26 cellular contexts compared by ENCODE assay signal in the genomic region with DNA sequence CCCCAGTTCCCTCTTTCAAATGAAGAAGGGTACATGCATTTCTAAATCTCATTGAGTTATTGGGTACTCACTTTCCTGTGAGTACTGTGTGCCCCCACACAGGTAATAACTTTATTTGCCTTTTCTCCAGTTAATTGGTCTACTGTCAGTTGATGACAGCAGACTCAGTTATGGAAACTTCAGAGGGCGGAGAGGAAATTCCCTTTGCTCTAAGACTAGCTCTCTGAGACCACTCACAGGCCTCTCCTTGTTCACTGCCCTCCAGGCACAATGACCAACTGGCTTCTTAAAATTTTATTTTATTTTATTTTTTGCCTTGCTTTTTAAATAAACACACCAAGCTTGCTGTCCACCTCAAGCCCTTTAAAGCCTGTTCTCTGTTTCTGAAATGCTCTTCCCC.
"Had no signal": no experiment of that assay in that cellular context is flagged by ENCODE, and none has a peak within 500 bp of the region (broad histone marks: within the 10 kb centered on the region; RNA-seq: fewer than 3 reads in every experiment).

No MANE protein-coding gene starts in this region.

- H3K27ac Mint-ChIP-seq: dendritic cell treated with granulocyte-macrophage colony-stimulating factor and Interleukin-4, amounts not matched to agents 40 ng/mL and 50 ng/mL, for 4 days; effector memory CD8-positive, alpha-beta T cell had no signal

- H3K79me2 ChIP-seq: parathyroid adenoma had no signal

- H3K9ac ChIP-seq: parathyroid adenoma had no signal

- FAIRE-seq: colon, keratinocyte had no signal

- DNase-seq: effector memory CD8-positive, alpha-beta T cell; foreskin keratinocyte; immature natural killer cell; left cardiac atrium; left ventricle myocardium inferior; lower lobe of right lung; mesenchymal stem cell; naive B cell; psoas muscle; retina; right lobe of liver; stimulated activated CD4-positive, alpha-beta T cell treated with anti-CD3 and anti-CD28 coated beads, Interleukin-15, amount 100 ng/mL, for 24 hours; stimulated activated CD4-positive, alpha-beta T cell treated with anti-CD3 and anti-CD28 coated beads, Interleukin-1b, Interleukin-23, amount 100 ng/mL, for 48 hours; stimulated activated CD4-positive, alpha-beta T cell treated with anti-CD3 and anti-CD28 coated beads, Interleukin-4, amount 100 ng/mL, for 24 hours; stomach; substantia nigra; transverse colon had no signal

- H3K4me1 ChIP-seq: foreskin keratinocyte, psoas muscle had no signal

- ATAC-seq: effector memory CD8-positive, alpha-beta T cell; foreskin keratinocyte; left cardiac atrium; lower lobe of right lung; psoas muscle; right lobe of liver; stimulated activated memory B cell treated with anti-CD40 and anti-IgM and Interleukin-4, amounts not matched to agents 10 μg/mL and 1 μg/mL and 100 μg/mL, for 72 hours had no signal

- H3K27me3 ChIP-seq: esophagus muscularis mucosa, foreskin keratinocyte, right lobe of liver, stomach, transverse colon had no signal

- H3K4me3 Mint-ChIP-seq: dendritic cell treated with granulocyte-macrophage colony-stimulating factor and Interleukin-4, amounts not matched to agents 40 ng/mL and 50 ng/mL, for 4 days; effector memory CD8-positive, alpha-beta T cell; immature natural killer cell; naive B cell; nephron; stimulated activated memory B cell treated with anti-CD40 and anti-IgM and Interleukin-4, amounts not matched to agents 10 μg/mL and 1 μg/mL and 100 μg/mL, for 72 hours had no signal

- H3K27me3 Mint-ChIP-seq: dendritic cell treated with granulocyte-macrophage colony-stimulating factor and Interleukin-4, amounts not matched to agents 40 ng/mL and 50 ng/mL, for 4 days; effector memory CD8-positive, alpha-beta T cell; naive B cell; stimulated activated memory B cell treated with anti-CD40 and anti-IgM and Interleukin-4, amounts not matched to agents 10 μg/mL and 1 μg/mL and 100 μg/mL, for 72 hours had no signal

- H3K9me3 ChIP-seq: esophagus muscularis mucosa, left ventricle myocardium inferior, lower lobe of right lung, psoas muscle, right lobe of liver, stomach, thoracic aorta, transverse colon had no signal

- H2AFZ ChIP-seq: parathyroid adenoma had no signal

- H3K9me3 Mint-ChIP-seq: dendritic cell treated with granulocyte-macrophage colony-stimulating factor and Interleukin-4, amounts not matched to agents 40 ng/mL and 50 ng/mL, for 4 days; naive B cell; nephron; stimulated activated memory B cell treated with anti-CD40 and anti-IgM and Interleukin-4, amounts not matched to agents 10 μg/mL and 1 μg/mL and 100 μg/mL, for 72 hours had no signal

- H3K36me3 ChIP-seq: esophagus muscularis mucosa, left ventricle myocardium inferior, lower lobe of right lung, right lobe of liver, stomach, thoracic aorta, transverse colon had no signal

- H3K4me3 ChIP-seq: esophagus muscularis mucosa, left ventricle myocardium inferior, lower lobe of right lung, psoas muscle, right lobe of liver, stomach, thoracic aorta, transverse colon had no signal

- H3K27ac ChIP-seq: epithelial cell of prostate, esophagus muscularis mucosa, foreskin keratinocyte, left ventricle myocardium inferior, lower lobe of right lung, parathyroid adenoma, psoas muscle, right lobe of liver, stomach, thoracic aorta, transverse colon had no signal
